10 cellular contexts compared by ENCODE assay signal in the genomic region with DNA sequence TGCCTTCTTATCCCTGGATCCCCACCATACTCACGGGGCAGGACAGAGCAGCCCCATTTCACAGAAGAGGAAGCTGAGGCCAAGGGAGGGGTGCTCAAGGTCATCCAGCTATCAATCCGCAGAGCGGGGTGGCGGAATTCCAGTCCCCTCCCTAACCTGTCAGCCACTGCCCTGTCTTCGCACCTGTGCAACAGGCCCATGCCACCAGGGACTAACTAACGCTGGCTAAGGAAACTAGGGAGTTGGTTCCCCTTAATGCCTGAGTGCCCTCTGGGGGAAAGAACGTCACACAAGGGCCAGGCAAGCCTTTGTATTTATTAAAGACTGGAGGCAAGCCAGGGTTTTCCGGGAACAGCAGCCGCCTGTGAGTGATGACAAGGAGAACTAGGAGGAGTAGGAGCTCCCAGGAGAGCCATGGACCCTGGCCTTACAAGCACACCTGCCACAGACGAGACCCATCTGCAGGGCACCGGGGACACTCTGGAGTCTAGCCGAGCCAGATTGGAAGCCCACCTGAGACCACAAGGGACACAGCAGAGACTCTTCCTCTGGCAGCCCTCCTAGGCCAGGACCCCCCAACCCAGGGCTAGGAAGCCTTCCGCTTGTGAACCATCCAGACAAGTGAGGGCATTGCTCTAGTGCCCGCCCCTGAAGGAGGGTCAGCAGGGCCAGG.
A peak's percentile ranks its signal among the peaks of the same experiment; 100 is the strongest.
DNase-seq lines count a peak whose midpoint lies in the region; ATAC-seq, FAIRE-seq and TF ChIP-seq lines count a peak whose summit lies in the region.
"Had no signal": no experiment of that assay in that cellular context is flagged by ENCODE, and none has a peak within 500 bp of the region (broad histone marks: within the 10 kb centered on the region; RNA-seq: fewer than 3 reads in every experiment).

No MANE protein-coding gene starts in this region.

- no peak overlapping the region for H2AK5ac ChIP-seq in mesendoderm (ENCODE audit: low read length)

- ATAC-seq in stimulated activated memory B cell treated with anti-CD40 and anti-IgM and Interleukin-4, amounts not matched to agents 10 μg/mL and 1 μg/mL and 100 μg/mL, for 72 hours, result no peak

- H2BK120ac ChIP-seq in mesendoderm (ENCODE audit: low read depth, low read length), result no peak overlapping the region

- H3K4me1 ChIP-seq in kidney (ENCODE audit: control insufficient read depth in 1 of 2, insufficient read depth in 1 of 2, low read depth in 1 of 2, low read length in 2 of 2), result peaks cover 55% of the 10 kb centered on the region in 2 donors
- H3K4me1 ChIP-seq in mesendoderm (ENCODE audit: control insufficient read depth, low read depth, low read length), result no peaks in the 10 kb centered on the region

- peak overlapping the region in 1 of 4 donors; percentile 48 for H3K4me3 Mint-ChIP-seq in IgD-negative memory B cell
- H3K4me3 Mint-ChIP-seq in stimulated activated memory B cell treated with anti-CD40 and anti-IgM and Interleukin-4, amounts not matched to agents 10 μg/mL and 1 μg/mL and 100 μg/mL, for 72 hours, result no peak overlapping the region

- no peak overlapping the region for H2BK15ac ChIP-seq in mesendoderm (replicated peaks; ENCODE audit: low read depth)

- H3K27ac ChIP-seq in kidney (ENCODE audit: low read depth in 2 of 2, low read length in 2 of 2) (peak overlapping the region; percentile 95 to 97), mesendoderm (ENCODE audit: low read depth, low read length) (no peak overlapping the region)

- H3K56ac ChIP-seq in mesendoderm (ENCODE audit: low read length), result no peak overlapping the region

- H3K18ac ChIP-seq in mesendoderm (ENCODE audit: low read length), result no peak overlapping the region

- intact Hi-C loops in kidney (cut with DNase I), result no loop called here

- peaks cover 1% of the 10 kb centered on the region for H3K36me3 Mint-ChIP-seq in IgD-negative memory B cell
- H3K36me3 Mint-ChIP-seq in stimulated activated memory B cell treated with anti-CD40 and anti-IgM and Interleukin-4, amounts not matched to agents 10 μg/mL and 1 μg/mL and 100 μg/mL, for 72 hours, result peaks cover 73% of the 10 kb centered on the region

- H4K5ac ChIP-seq in mesendoderm (ENCODE audit: low read length), result no peak overlapping the region

- no peaks in the 10 kb centered on the region for H3K9me3 ChIP-seq in kidney (ENCODE audit: control insufficient read depth in 1 of 2, low read length in 2 of 2)

- H3K27me3 ChIP-seq in mesendoderm (ENCODE audit: insufficient read depth, low read length, poor library complexity), result no peaks in the 10 kb centered on the region

- H3K9me3 Mint-ChIP-seq in IgD-negative memory B cell, result no peaks in the 10 kb centered on the region
- H3K9me3 Mint-ChIP-seq in stimulated activated memory B cell treated with anti-CD40 and anti-IgM and Interleukin-4, amounts not matched to agents 10 μg/mL and 1 μg/mL and 100 μg/mL, for 72 hours, result no peaks in the 10 kb centered on the region

- no peak overlapping the region for H3K4ac ChIP-seq in mesendoderm (ENCODE audit: low read depth, low read length)

- peaks cover 31% of the 10 kb centered on the region for H3K79me1 ChIP-seq in mesendoderm (ENCODE audit: low read length)

- H3K4me1 Mint-ChIP-seq in IgD-negative memory B cell, result peaks cover 3 to 14% (median 8%) of the 10 kb centered on the region in 3 donors
- H3K4me1 Mint-ChIP-seq in stimulated activated memory B cell treated with anti-CD40 and anti-IgM and Interleukin-4, amounts not matched to agents 10 μg/mL and 1 μg/mL and 100 μg/mL, for 72 hours, result peaks cover 24% of the 10 kb centered on the region

- peaks cover 22% of the 10 kb centered on the region for H3K79me2 ChIP-seq in mesendoderm (ENCODE audit: control insufficient read depth, insufficient read depth, low read length)

- peak overlapping the region in 2 of 3 donors; percentile 28 to 71 for H3K27ac Mint-ChIP-seq in IgD-negative memory B cell
- H3K27ac Mint-ChIP-seq in stimulated activated memory B cell treated with anti-CD40 and anti-IgM and Interleukin-4, amounts not matched to agents 10 μg/mL and 1 μg/mL and 100 μg/mL, for 72 hours, result peak overlapping the region; percentile 76

- TF ChIP-seq CTCF in astrocyte of the spinal cord (IDR thresholded peaks at IDR 0.05; ENCODE audit: low read depth, low read length) (no peak), kidney (IDR thresholded peaks at IDR 0.05; ENCODE audit: borderline replicate concordance, extremely low read depth, insufficient read depth) (no peak)

- no peak overlapping the region for H3K4me2 ChIP-seq in mesendoderm (ENCODE audit: low read length)

- in situ Hi-C loops in astrocyte of the spinal cord (cut with HindIII; ENCODE audit: low sequenced_read_pairs), result no loop called here
- in situ Hi-C loops in G401 (cut with HindIII; ENCODE audit: low sequenced_read_pairs), result no loop called here

- H2BK5ac ChIP-seq in mesendoderm (ENCODE audit: low read length), result no peak overlapping the region

- H3K27me3 Mint-ChIP-seq in IgD-negative memory B cell, result no peaks in the 10 kb centered on the region
- no peaks in the 10 kb centered on the region for H3K27me3 Mint-ChIP-seq in stimulated activated memory B cell treated with anti-CD40 and anti-IgM and Interleukin-4, amounts not matched to agents 10 μg/mL and 1 μg/mL and 100 μg/mL, for 72 hours

- peaks cover 32 to 87% of the 10 kb centered on the region in 2 donors for H3K36me3 ChIP-seq in kidney (ENCODE audit: control insufficient read depth in 1 of 2, insufficient read depth in 2 of 2, low read length in 2 of 2)
- H3K36me3 ChIP-seq in mesendoderm (ENCODE audit: control insufficient read depth, insufficient read depth, low read length), result peaks cover 33% of the 10 kb centered on the region

- H3K23ac ChIP-seq in mesendoderm (ENCODE audit: low read length), result no peak overlapping the region

- H3K4me3 ChIP-seq in astrocyte of the spinal cord (ENCODE audit: low read depth, low read length), result no peak overlapping the region
- no peak overlapping the region for H3K4me3 ChIP-seq in kidney (ENCODE audit: low read length in 2 of 2)
- H3K4me3 ChIP-seq in mesendoderm (ENCODE audit: low read length), result no peak overlapping the region

- H4K8ac ChIP-seq in mesendoderm (ENCODE audit: low read depth, low read length), result no peak overlapping the region

- DNase-seq in astrocyte of the spinal cord (ENCODE audit: low read depth, low spot score) (peak; percentile 63), kidney (peak; percentile 92), G401 (ENCODE audit: low spot score) (no peak), SK-N-DZ (ENCODE audit: low spot score) (no peak), ecto neural progenitor cell (ENCODE audit: low spot score) (no peak), mesendoderm (no peak)
- DNase-seq: central memory CD4-positive, alpha-beta T cell; NCI-H146 had no signal

- peak overlapping the region; percentile 41 to 82 for H3K9ac ChIP-seq in kidney (ENCODE audit: low read length in 2 of 2)
- no peak overlapping the region for H3K9ac ChIP-seq in mesendoderm (ENCODE audit: low read length)

- no peak for FAIRE-seq in kidney (lab: Jason Lieb, UNC)

- no CpG with 5 or more reads among the region's 14 CpGs for WGBS in mesendoderm (ENCODE audit: extremely low coverage, insufficient coverage, low lambda C conversion rate)

Comparison
In these comparisons a context has a peak if more than half of its experiments do, and no peak if none do; other contexts are left out.
1. DNase-seq: peak in astrocyte of the spinal cord (single experiment) and kidney (single experiment); none in G401 (single experiment), SK-N-DZ (single experiment), ecto neural progenitor cell (single experiment) and mesendoderm (single experiment).